In the genomic region with DNA sequence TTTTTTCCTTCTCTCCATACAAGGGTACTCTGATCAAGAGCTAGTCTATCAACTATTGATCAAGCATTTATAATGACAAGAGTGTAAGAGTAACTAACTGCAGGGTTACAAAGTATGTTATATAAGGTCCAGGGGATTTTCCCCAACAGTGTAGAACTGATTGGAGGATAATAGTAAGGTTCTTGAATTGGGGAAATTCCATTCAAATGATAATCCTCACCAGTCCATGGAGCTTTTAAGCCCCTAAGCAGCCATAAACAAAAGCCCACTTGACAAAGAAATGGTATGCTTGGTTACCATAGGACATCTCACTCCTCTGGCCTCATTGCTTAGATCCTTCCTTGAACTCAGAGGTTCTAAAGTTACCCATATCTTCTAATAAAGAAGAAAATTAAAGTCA, we compare ENCODE assay signal across 14 cellular contexts.
"Had no signal": no experiment of that assay in that cellular context is flagged by ENCODE, and none has a peak within 500 bp of the region (broad histone marks: within the 10 kb centered on the region; RNA-seq: fewer than 3 reads in every experiment).

No MANE protein-coding gene starts in this region.

- H3K4me3 Mint-ChIP-seq: activated CD4-positive, alpha-beta memory T cell treated with anti-CD3 and anti-CD28 coated beads, Interleukin-2, amount 10 ng/mL, durations not matched to agents 7 days and 5 days; activated CD4-positive, alpha-beta T cell treated with anti-CD3 and anti-CD28 coated beads for 36 hours; activated naive CD8-positive, alpha-beta T cell; activated T-cell treated with anti-CD3 and anti-CD28 coated beads, Interleukin-2, amount 50 U/mL, for 4 hours; nephron progenitor cell; stimulated activated memory B cell treated with anti-CD40 and anti-IgM and Interleukin-4, amounts not matched to agents 10 μg/mL and 1 μg/mL and 100 μg/mL, for 72 hours; WTC11 had no signal

- H3K27me3 ChIP-seq: spleen, thyroid gland had no signal

- H3K27ac Mint-ChIP-seq: activated CD4-positive, alpha-beta memory T cell treated with anti-CD3 and anti-CD28 coated beads, Interleukin-2, amount 10 ng/mL, durations not matched to agents 7 days and 5 days; activated CD4-positive, alpha-beta T cell treated with anti-CD3 and anti-CD28 coated beads for 36 hours; activated naive CD8-positive, alpha-beta T cell; nephron progenitor cell; stimulated activated memory B cell treated with anti-CD40 and anti-IgM and Interleukin-4, amounts not matched to agents 10 μg/mL and 1 μg/mL and 100 μg/mL, for 72 hours; WTC11 had no signal

- H3K4me3 ChIP-seq: spleen, thyroid gland had no signal

- H3K27me3 Mint-ChIP-seq: activated CD4-positive, alpha-beta memory T cell treated with anti-CD3 and anti-CD28 coated beads, Interleukin-2, amount 10 ng/mL, durations not matched to agents 7 days and 5 days; activated CD4-positive, alpha-beta T cell treated with anti-CD3 and anti-CD28 coated beads for 36 hours; activated naive CD8-positive, alpha-beta T cell; stimulated activated memory B cell treated with anti-CD40 and anti-IgM and Interleukin-4, amounts not matched to agents 10 μg/mL and 1 μg/mL and 100 μg/mL, for 72 hours had no signal

- H3K9me3 ChIP-seq: spleen, thyroid gland had no signal

- DNase-seq: activated CD4-positive, alpha-beta memory T cell treated with anti-CD3 and anti-CD28 coated beads, Interleukin-2, amount 10 ng/mL, durations not matched to agents 7 days and 5 days; activated CD4-positive, alpha-beta T cell treated with anti-CD3 and anti-CD28 coated beads for 36 hours; activated effector memory CD4-positive, alpha-beta T cell treated with Interleukin-2 at 50 U/mL for 16 hours; activated T-cell treated with anti-CD3 and anti-CD28 coated beads, Interleukin-2, amount 50 U/mL, for 4 hours; effector CD8-positive, alpha-beta T cell; nephron progenitor cell; retina; spleen; stimulated activated CD4-positive, alpha-beta T cell treated with anti-CD3 and anti-CD28 coated beads, Interleukin-4, amount 100 ng/mL, for 4 hours; SW 1271; thyroid gland had no signal

- H3K4me1 ChIP-seq: thyroid gland had no signal

- H3K9me3 Mint-ChIP-seq: activated CD4-positive, alpha-beta memory T cell treated with anti-CD3 and anti-CD28 coated beads, Interleukin-2, amount 10 ng/mL, durations not matched to agents 7 days and 5 days; activated T-cell treated with anti-CD3 and anti-CD28 coated beads, Interleukin-2, amount 50 U/mL, for 4 hours; nephron progenitor cell; stimulated activated memory B cell treated with anti-CD40 and anti-IgM and Interleukin-4, amounts not matched to agents 10 μg/mL and 1 μg/mL and 100 μg/mL, for 72 hours; WTC11 had no signal

- ATAC-seq: activated CD4-positive, alpha-beta T cell treated with anti-CD3 and anti-CD28 coated beads for 36 hours; activated T-cell treated with anti-CD3 and anti-CD28 coated beads, Interleukin-2, amount 50 U/mL, for 4 hours; stimulated activated memory B cell treated with anti-CD40 and anti-IgM and Interleukin-4, amounts not matched to agents 10 μg/mL and 1 μg/mL and 100 μg/mL, for 72 hours; WTC11 had no signal

- H3K27ac ChIP-seq: spleen, thyroid gland had no signal

- H3K36me3 Mint-ChIP-seq: activated naive CD8-positive, alpha-beta T cell had no signal
